Comparison of ENCODE assay signal across 23 cellular contexts in the genomic region with DNA sequence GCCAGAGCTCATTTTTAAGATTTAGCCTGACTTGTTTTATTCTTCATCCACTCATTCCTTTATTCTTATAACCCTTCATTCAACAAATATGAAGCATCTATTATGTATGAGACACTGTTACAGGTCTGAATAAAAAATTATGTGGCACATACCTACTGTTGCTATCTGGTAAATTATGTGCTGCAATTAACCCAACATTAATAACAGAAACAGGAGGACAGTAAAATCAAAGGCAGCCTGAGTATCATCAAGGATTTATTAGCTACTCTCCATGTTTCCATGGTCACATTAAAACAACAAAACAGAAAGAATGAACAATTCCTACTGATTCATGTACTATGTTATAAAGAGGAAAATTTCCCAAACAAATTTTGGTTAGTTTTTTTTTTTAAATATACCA.
"Had no signal": no experiment of that assay in that cellular context is flagged by ENCODE, and none has a peak within 500 bp of the region (broad histone marks: within the 10 kb centered on the region; RNA-seq: fewer than 3 reads in every experiment).

No MANE protein-coding gene starts in this region.

- H3K9me3 Mint-ChIP-seq: activated CD4-positive, alpha-beta memory T cell treated with anti-CD3 and anti-CD28 coated beads, Interleukin-2, amount 10 ng/mL, durations not matched to agents 7 days and 5 days; activated naive CD8-positive, alpha-beta T cell treated with anti-CD3 and anti-CD28 coated beads, Interleukin-2, amount 10 ng/mL, durations not matched to agents 7 days and 5 days; activated T-cell treated with anti-CD3 and anti-CD28 coated beads, Interleukin-2, amount 50 U/mL, for 72 hours; activated T-helper 2 cell treated with anti-CD3 and anti-CD28 coated beads, Interferon-gamma antibody, Interleukin-2, Interleukin-4, amounts not matched to agents 10 μg/mL and 5 μg/mL and 100 μg/mL, durations not matched to agents 14 hours and 24 hours and 36 hours had no signal

- H3K4me3 Mint-ChIP-seq: activated CD4-positive, alpha-beta memory T cell treated with anti-CD3 and anti-CD28 coated beads, Interleukin-2, amount 10 ng/mL, durations not matched to agents 7 days and 5 days; activated naive CD4-positive, alpha-beta T cell treated with anti-CD3 and anti-CD28 coated beads, Interleukin-2, amount 10 ng/mL, durations not matched to agents 7 days and 5 days; activated naive CD8-positive, alpha-beta T cell treated with anti-CD3 and anti-CD28 coated beads, Interleukin-2, amount 10 ng/mL, durations not matched to agents 7 days and 5 days; activated T-cell treated with anti-CD3 and anti-CD28 coated beads, Interleukin-2, amount 50 U/mL, for 72 hours had no signal

- ATAC-seq: activated T-cell treated with anti-CD3 and anti-CD28 coated beads, Interleukin-2, amount 50 U/mL, for 72 hours had no signal

- H3K36me3 ChIP-seq: adrenal gland, breast epithelium had no signal

- DNase-seq: activated CD4-positive, alpha-beta memory T cell treated with anti-CD3 and anti-CD28 coated beads, Interleukin-2, amount 10 ng/mL, durations not matched to agents 7 days and 5 days; activated CD4-positive, alpha-beta T cell treated with anti-CD3 and anti-CD28 coated beads, Interleukin-2, amount 50 U/mL, for 1 hour; activated CD4-positive, CD25-positive, alpha-beta regulatory T cell; activated gamma-delta T cell treated with Interleukin-2 at 50 U/mL for 16 hours; activated naive CD4-positive, alpha-beta T cell treated with anti-CD3 and anti-CD28 coated beads, Interleukin-2, amount 10 ng/mL, durations not matched to agents 7 days and 5 days; activated naive CD8-positive, alpha-beta T cell treated with anti-CD3 and anti-CD28 coated beads, Interleukin-2, amount 10 ng/mL, durations not matched to agents 7 days and 5 days; activated T-cell treated with anti-CD3 and anti-CD28 coated beads, Interleukin-2, amount 50 U/mL, for 72 hours; adrenal gland; aorta; caudate nucleus; KG1; NCI-H1092; NCI-H1694; NCI-H2029; NCI-H2227 treated with DMSO at 0.1 percent for 48 hours; NCI-H446 treated with DMSO at 0.1 percent for 48 hours; NCI-H524 treated with DMSO at 0.1 percent for 48 hours; NCI-H82; SK-N-SH; T-helper 1 cell had no signal

- H3K9ac ChIP-seq: SK-N-SH had no signal

- H3K27ac Mint-ChIP-seq: activated CD4-positive, alpha-beta memory T cell treated with anti-CD3 and anti-CD28 coated beads, Interleukin-2, amount 10 ng/mL, durations not matched to agents 7 days and 5 days; activated naive CD4-positive, alpha-beta T cell treated with anti-CD3 and anti-CD28 coated beads, Interleukin-2, amount 10 ng/mL, durations not matched to agents 7 days and 5 days; activated naive CD8-positive, alpha-beta T cell treated with anti-CD3 and anti-CD28 coated beads, Interleukin-2, amount 10 ng/mL, durations not matched to agents 7 days and 5 days; activated T-cell treated with anti-CD3 and anti-CD28 coated beads, Interleukin-2, amount 50 U/mL, for 72 hours; activated T-helper 2 cell treated with anti-CD3 and anti-CD28 coated beads, Interferon-gamma antibody, Interleukin-2, Interleukin-4, amounts not matched to agents 10 μg/mL and 5 μg/mL and 100 μg/mL, durations not matched to agents 14 hours and 24 hours and 36 hours had no signal

- H3K4me1 ChIP-seq: adrenal gland, breast epithelium had no signal

- H3K27me3 Mint-ChIP-seq: activated CD4-positive, alpha-beta memory T cell treated with anti-CD3 and anti-CD28 coated beads, Interleukin-2, amount 10 ng/mL, durations not matched to agents 7 days and 5 days; activated naive CD4-positive, alpha-beta T cell treated with anti-CD3 and anti-CD28 coated beads, Interleukin-2, amount 10 ng/mL, durations not matched to agents 7 days and 5 days had no signal

- H3K27ac ChIP-seq: adrenal gland, breast epithelium, VCaP had no signal

- H3K36me3 Mint-ChIP-seq: activated naive CD4-positive, alpha-beta T cell treated with anti-CD3 and anti-CD28 coated beads, Interleukin-2, amount 10 ng/mL, durations not matched to agents 7 days and 5 days; activated naive CD8-positive, alpha-beta T cell treated with anti-CD3 and anti-CD28 coated beads, Interleukin-2, amount 10 ng/mL, durations not matched to agents 7 days and 5 days had no signal

- H3K4me1 Mint-ChIP-seq: activated CD4-positive, alpha-beta memory T cell treated with anti-CD3 and anti-CD28 coated beads, Interleukin-2, amount 10 ng/mL, durations not matched to agents 7 days and 5 days; activated naive CD4-positive, alpha-beta T cell treated with anti-CD3 and anti-CD28 coated beads, Interleukin-2, amount 10 ng/mL, durations not matched to agents 7 days and 5 days had no signal

- H3K4me3 ChIP-seq: adrenal gland, breast epithelium had no signal

- H3K9me3 ChIP-seq: adrenal gland, breast epithelium, SK-N-SH had no signal
